11 cellular contexts compared by ENCODE assay signal in genomic region chr18:26556573-26556972, GRCh38. TPM values are rescaled to one million over a fixed set of nuclear protein-coding genes. Genes with fewer than 3 reads are reported as not detected.
DNase-seq lines count a peak whose midpoint lies in the region; ATAC-seq, FAIRE-seq and TF ChIP-seq lines count a peak whose summit lies in the region.
"Had no signal": no experiment of that assay in that cellular context is flagged by ENCODE, and none has a peak within 500 bp of the region (broad histone marks: within the 10 kb centered on the region; RNA-seq: fewer than 3 reads in every experiment).

No MANE protein-coding gene starts in this region.

- no peak for DNase-seq in GM18507 (ENCODE audit: extremely low spot score, insufficient read length, low read depth)
- peak; percentile 46 for DNase-seq in fibroblast of the aortic adventitia (ENCODE audit: low read depth)
- DNase-seq in AML-193 (lab: John Stamatoyannopoulos, UW): no peak
- DNase-seq in substantia nigra (lab: John Stamatoyannopoulos, UW): no peak
- no peak for DNase-seq in RWPE1 (ENCODE audit: low spot score)
- DNase-seq in posterior vena cava (ENCODE audit: low spot score): no peak
- DNase-seq: SW 1271 had no signal

- ATAC-seq in GM21529 (IDR thresholded peaks at IDR 0.05; ENCODE audit: unreplicated experiment) (peak; percentile 93), HG03196 (IDR thresholded peaks at IDR 0.05; ENCODE audit: unreplicated experiment) (peak; percentile 84)

- TF ChIP-seq CTCF in fibroblast of the aortic adventitia (IDR thresholded peaks at IDR 0.05; ENCODE audit: insufficient read depth, low read length) (no peak), RWPE1 (conservative IDR thresholded peaks at IDR 0.05; ENCODE audit: low read depth) (no peak)

- intact Hi-C loops in posterior vena cava (cut with DNase I): no loop called here

- POLR2A ChIA-PET in RWPE1 (lab: Yijun Ruan, JAX; ENCODE audit: low non-redundant PET): no interaction called here

- CTCF ChIA-PET in RWPE1 (lab: Yijun Ruan, JAX): no interaction called here

- H3K27ac ChIP-seq in substantia nigra (ENCODE audit: low read depth, low read length, poor library complexity, severe bottlenecking) (no peak overlapping the region), RWPE1 (no peak overlapping the region)
- H3K27ac ChIP-seq: parathyroid adenoma had no signal

- FAIRE-seq in GM18507 (lab: Jason Lieb, UNC): peak; percentile 58
- FAIRE-seq: islet of Langerhans had no signal

- H3K4me3 ChIP-seq in fibroblast of the aortic adventitia (ENCODE audit: low read depth, low read length): no peak overlapping the region

RNA-seq across cellular contexts. Expression of gene KCTD1, which starts 8.2 kb away (rescaled TPM):
- total RNA-seq in fibroblast of the aortic adventitia (ENCODE audit: low replicate concordance): 9.9 and 21.8 TPM in 2 replicates
- total RNA-seq in posterior vena cava: 1 to 10 TPM; 8.5 to 9.2 TPM
